9 cellular contexts compared by ENCODE assay signal in genomic region chr17:55825213-55825612, GRCh38.
DNase-seq lines count a peak whose midpoint lies in the region; ATAC-seq and TF ChIP-seq lines count a peak whose summit lies in the region.
"Had no signal": no experiment of that assay in that cellular context is flagged by ENCODE, and none has a peak within 500 bp of the region (broad histone marks: within the 10 kb centered on the region; RNA-seq: fewer than 3 reads in every experiment).

No MANE protein-coding gene starts in this region.

- H3K9me3 Mint-ChIP-seq in effector memory CD8-positive, alpha-beta T cell: no peaks in the 10 kb centered on the region

- ATAC-seq in lower lobe of right lung (no peak), mucosa of descending colon (no peak)
- no peak for ATAC-seq in effector memory CD8-positive, alpha-beta T cell (replicated peaks)

- peak; percentile 48 for DNase-seq in DMS53 (lab: John Stamatoyannopoulos, UW)
- DNase-seq in DMS53 treated with DMSO at 0.1 percent for 48 hours (lab: John Stamatoyannopoulos, UW; ENCODE audit: unreplicated experiment): no peak
- peak; percentile 32 for DNase-seq in KBM-7
- DNase-seq in SW480 (ENCODE audit: low spot score): peak; percentile 9
- DNase-seq in lower lobe of right lung: no peak
- no peak for DNase-seq in effector memory CD8-positive, alpha-beta T cell
- DNase-seq in mucosa of descending colon: no peak
- no peak for DNase-seq in NK-92 (lab: John Stamatoyannopoulos, UW; ENCODE audit: unreplicated experiment)

- intact Hi-C loops in lower lobe of right lung (cut with DNase I): no loop called here
- intact Hi-C loops in mucosa of descending colon (cut with DNase I, micrococcal nuclease): no loop called here

- H3K27me3 Mint-ChIP-seq in effector memory CD8-positive, alpha-beta T cell: peaks cover 0 to 12% of the 10 kb centered on the region in 2 donors

- H3K36me3 ChIP-seq in lower lobe of right lung (no peaks in the 10 kb centered on the region), mucosa of descending colon (ENCODE audit: low read depth) (no peaks in the 10 kb centered on the region)
- H3K36me3 ChIP-seq: SJCRH30 had no signal

- no peaks in the 10 kb centered on the region for H3K4me1 ChIP-seq in lower lobe of right lung
- H3K4me1 ChIP-seq in mucosa of descending colon (ENCODE audit: low read depth): no peaks in the 10 kb centered on the region
- H3K4me1 ChIP-seq: SJCRH30 had no signal

- in situ Hi-C loops in KBM-7 (cut with MboI; ENCODE audit: low pct_unique_long_range_greater_than_20kb, low sequenced_read_pairs): loop anchor here (25.0 kb wide), 1 partner anchor 88 kb away; no protein-coding TSS in a partner anchor

- no peaks in the 10 kb centered on the region for H3K4me1 Mint-ChIP-seq in effector memory CD8-positive, alpha-beta T cell (ENCODE audit: low read depth in 2 of 2)

- no peak overlapping the region for H3K27ac ChIP-seq in lower lobe of right lung
- H3K27ac ChIP-seq: SJCRH30 had no signal

- no peaks in the 10 kb centered on the region for H3K27me3 ChIP-seq in lower lobe of right lung (ENCODE audit: low read depth)
- H3K27me3 ChIP-seq: SJCRH30 had no signal

- H3K9me3 ChIP-seq in lower lobe of right lung: no peaks in the 10 kb centered on the region
- H3K9me3 ChIP-seq in mucosa of descending colon: peaks cover 8% of the 10 kb centered on the region
- H3K9me3 ChIP-seq: SJCRH30 had no signal

- no peak overlapping the region for H3K27ac Mint-ChIP-seq in effector memory CD8-positive, alpha-beta T cell

- H3K4me3 ChIP-seq in lower lobe of right lung: no peak overlapping the region
- no peak overlapping the region for H3K4me3 ChIP-seq in mucosa of descending colon
- H3K4me3 ChIP-seq: SJCRH30 had no signal

- no peaks in the 10 kb centered on the region for H3K36me3 Mint-ChIP-seq in effector memory CD8-positive, alpha-beta T cell (ENCODE audit: insufficient read depth)

- TF ChIP-seq CTCF in lower lobe of right lung (IDR thresholded peaks at IDR 0.05): peak; percentile 24
- no peak for TF ChIP-seq CTCF in mucosa of descending colon (IDR thresholded peaks at IDR 0.05)

- no peak overlapping the region for H3K4me3 Mint-ChIP-seq in effector memory CD8-positive, alpha-beta T cell

Comparison
In these comparisons a context has a peak if more than half of its experiments do, and no peak if none do; other contexts are left out.
1. DNase-seq: peak in DMS53 (single experiment), KBM-7 (single experiment) and SW480 (single experiment); none in DMS53 treated with DMSO at 0.1 percent for 48 hours (single experiment), lower lobe of right lung (single experiment), effector memory CD8-positive, alpha-beta T cell (0 of 3), mucosa of descending colon (0 of 3) and NK-92 (single experiment).